8 cellular contexts compared by ENCODE assay signal in the genomic region with DNA sequence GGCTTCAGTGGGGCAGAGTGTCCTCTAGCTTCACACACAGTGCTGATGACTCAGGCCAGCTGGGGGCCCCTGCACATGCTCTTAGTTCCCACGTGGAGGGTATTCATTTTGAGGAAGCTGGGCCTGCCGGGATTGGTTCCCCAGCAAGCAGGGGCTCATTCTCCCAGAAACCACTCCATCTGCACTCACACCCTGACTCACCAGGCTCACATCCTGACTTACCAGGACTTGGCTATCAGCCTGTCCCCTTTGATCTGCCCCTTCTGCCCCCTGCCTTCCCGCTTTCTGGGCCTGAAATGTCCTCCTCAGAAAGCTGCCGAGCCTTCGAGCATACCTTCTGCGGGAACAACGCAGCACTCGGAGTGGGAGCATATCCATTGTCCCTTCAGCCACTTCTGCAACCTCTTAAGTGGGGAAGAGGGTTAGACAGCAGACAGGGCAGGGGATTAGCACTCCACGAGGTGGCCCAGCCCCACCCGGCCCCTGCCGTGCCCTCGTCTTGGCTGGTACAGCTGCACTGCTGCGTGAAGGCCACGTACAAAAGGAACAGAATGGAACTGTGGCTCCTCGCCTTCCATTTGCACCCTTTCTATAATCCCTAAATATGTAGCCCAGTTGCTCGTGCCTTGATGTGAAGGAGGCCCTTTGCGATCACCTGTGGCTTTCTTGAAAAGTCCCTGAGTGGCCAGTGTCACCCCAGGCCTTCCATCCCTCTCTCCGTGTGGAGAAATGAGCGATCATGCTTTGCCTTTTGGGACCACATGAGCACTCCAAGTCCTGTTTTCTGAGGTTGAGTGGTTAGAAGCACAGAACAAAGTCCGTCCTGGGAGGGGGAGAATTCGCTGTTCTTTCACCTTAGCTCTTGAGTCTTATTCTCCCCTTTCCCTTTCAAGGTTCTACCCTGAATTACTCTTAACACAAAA. TPM values are rescaled to one million over a fixed set of nuclear protein-coding genes. Genes with fewer than 3 reads are reported as not detected.
DNase-seq lines count a peak whose midpoint lies in the region; ATAC-seq and TF ChIP-seq lines count a peak whose summit lies in the region.

No MANE protein-coding gene starts in this region.

- H2BK5ac ChIP-seq in mesendoderm (ENCODE audit: low read length) = no peak overlapping the region

- no peak overlapping the region for H3K18ac ChIP-seq in mesendoderm (ENCODE audit: low read length)

- ATAC-seq in Right ventricle myocardium superior (ENCODE audit: poor library complexity) = no peak
- ATAC-seq in body of pancreas = no peak
- ATAC-seq in HG02610 (IDR thresholded peaks at IDR 0.05; ENCODE audit: unreplicated experiment) = no peak

- no peak overlapping the region for H2AK5ac ChIP-seq in mesendoderm (ENCODE audit: low read length)

- H3K4me3 ChIP-seq in right atrium auricular region = no peak overlapping the region
- no peak overlapping the region for H3K4me3 ChIP-seq in body of pancreas
- H3K4me3 ChIP-seq in mesendoderm (ENCODE audit: low read length) = no peak overlapping the region
- H3K4me3 ChIP-seq in uterus = no peak overlapping the region

- peak overlapping the region; percentile 15 for H3K9ac ChIP-seq in mesendoderm (ENCODE audit: low read length)

- no peak overlapping the region for H4K8ac ChIP-seq in mesendoderm (ENCODE audit: low read depth, low read length)

- H3K27ac ChIP-seq in right atrium auricular region (peak overlapping the region; percentile 79 to 85), body of pancreas (peak overlapping the region; percentile 90 to 97 (median 94)), mesendoderm (ENCODE audit: low read depth, low read length) (no peak overlapping the region), uterus (peak overlapping the region; percentile 85 to 93)

- no peak overlapping the region for H2BK120ac ChIP-seq in mesendoderm (ENCODE audit: low read depth, low read length)

- H3K27me3 ChIP-seq in right atrium auricular region (no peaks in the 10 kb centered on the region), body of pancreas (no peaks in the 10 kb centered on the region), mesendoderm (ENCODE audit: insufficient read depth, low read length, poor library complexity) (no peaks in the 10 kb centered on the region), uterus (no peaks in the 10 kb centered on the region)

- TF ChIP-seq POLR2A in body of pancreas (IDR thresholded peaks at IDR 0.05) = no peak
- no peak for TF ChIP-seq POLR2A in uterus (IDR thresholded peaks at IDR 0.05)

- 85 to 86% methylated on average over 20 to 21 of the region's 21 CpGs for WGBS in body of pancreas, 2 donors
- no CpG with 5 or more reads among the region's 21 CpGs for WGBS in mesendoderm (ENCODE audit: extremely low coverage, insufficient coverage, low lambda C conversion rate)

- no peak overlapping the region for H3K23ac ChIP-seq in mesendoderm (ENCODE audit: low read length)

- peak overlapping the region; percentile 68 for H3K56ac ChIP-seq in mesendoderm (ENCODE audit: low read length)

- H3K4me2 ChIP-seq in mesendoderm (ENCODE audit: low read length) = no peak overlapping the region

- no peak overlapping the region for H4K5ac ChIP-seq in mesendoderm (ENCODE audit: low read length)

- no peak overlapping the region for H3K4ac ChIP-seq in mesendoderm (ENCODE audit: low read depth, low read length)

- no peak overlapping the region for H2BK15ac ChIP-seq in mesendoderm (replicated peaks; ENCODE audit: low read depth)

- DNase-seq in right atrium auricular region (ENCODE audit: low spot score) = no peak
- DNase-seq in Right ventricle myocardium superior = no peak
- peak in 3 of 4 donors; percentile 39 to 51 (median 46) for DNase-seq in body of pancreas
- peak; percentile 50 for DNase-seq in mesendoderm
- no peak for DNase-seq in uterus
- no peak for DNase-seq in mucosa of gallbladder (ENCODE audit: low spot score)
- DNase-seq in activated T-cell treated with anti-CD3 and anti-CD28 coated beads, Interleukin-2, amount 50 U/mL, for 48 hours = no peak

- H3K4me1 ChIP-seq in right atrium auricular region (peaks cover 0 to 59% of the 10 kb centered on the region in 2 donors), body of pancreas (peaks cover 78% of the 10 kb centered on the region), mesendoderm (ENCODE audit: control insufficient read depth, low read depth, low read length) (peaks cover 11% of the 10 kb centered on the region), uterus (peaks cover 13 to 31% of the 10 kb centered on the region in 2 donors)

- H3K36me3 ChIP-seq in right atrium auricular region (peaks cover 26% of the 10 kb centered on the region), body of pancreas (replicated peaks in 1 of 2; ENCODE audit: insufficient read depth in 1 of 2, low read depth in 2 of 2) (no peaks in the 10 kb centered on the region), mesendoderm (ENCODE audit: control insufficient read depth, insufficient read depth, low read length) (no peaks in the 10 kb centered on the region), uterus (no peaks in the 10 kb centered on the region)

- no peaks in the 10 kb centered on the region for H3K79me2 ChIP-seq in mesendoderm (ENCODE audit: control insufficient read depth, insufficient read depth, low read length)

- H3K9me3 ChIP-seq in right atrium auricular region (no peaks in the 10 kb centered on the region), body of pancreas (no peaks in the 10 kb centered on the region), uterus (no peaks in the 10 kb centered on the region)

- no peaks in the 10 kb centered on the region for H3K79me1 ChIP-seq in mesendoderm (ENCODE audit: low read length)

- intact Hi-C loops in Right ventricle myocardium superior (cut with DNase I) (no loop called here), body of pancreas (cut with DNase I) (no loop called here), uterus (cut with DNase I; ENCODE audit: low total_unique reads) (no loop called here)

- no peak for TF ChIP-seq CTCF in right atrium auricular region (IDR thresholded peaks at IDR 0.05)
- TF ChIP-seq CTCF in body of pancreas (IDR thresholded peaks at IDR 0.05) = no peak
- TF ChIP-seq CTCF in uterus (IDR thresholded peaks at IDR 0.05) = no peak

RNA-seq across cellular contexts. Expression of gene TPCN1, which starts 26.1 kb away (rescaled TPM):
- total RNA-seq in right atrium auricular region (10 to 100 TPM; 57.3 to 58.7 TPM), Right ventricle myocardium superior (128 TPM), body of pancreas (10 to 100 TPM; 45.1 to 78.4 TPM), uterus (10 to 100 TPM; 21.4 to 79.8 (median 52.9) TPM), mucosa of gallbladder (97.1 TPM)
- 6.1 TPM for polyA plus RNA-seq in mesendoderm (2013, experiment 1 of 2)
- polyA plus RNA-seq in mesendoderm (2013, experiment 2 of 2) = 7.0 TPM

Comparison
In these comparisons a context has a peak if more than half of its experiments do, and no peak if none do; other contexts are left out.
1. DNase-seq: peak in body of pancreas (3 of 4) and mesendoderm (single experiment); none in right atrium auricular region (single experiment), Right ventricle myocardium superior (single experiment), uterus (0 of 2), mucosa of gallbladder (single experiment) and activated T-cell treated with anti-CD3 and anti-CD28 coated beads, Interleukin-2, amount 50 U/mL, for 48 hours (0 of 2).